Comparison of ENCODE assay signal across 8 cellular contexts in genomic region chr20:53900380-53900999, GRCh38.
DNase-seq lines count a peak whose midpoint lies in the region; ATAC-seq, FAIRE-seq and TF ChIP-seq lines count a peak whose summit lies in the region.

No MANE protein-coding gene starts in this region.

- no peaks in the 10 kb centered on the region for H4K20me1 ChIP-seq in fibroblast of lung (ENCODE audit: control insufficient read depth, extremely low read depth, insufficient read depth, low read length)

- CTCF ChIA-PET in RWPE1 (lab: Yijun Ruan, JAX) = interaction anchor here (0.6 to 1.6 kb wide), 3 partner anchors 22 to 321 kb away, joined by 3 to 5 read pairs (median 4); no protein-coding TSS in a partner anchor

- no peak overlapping the region for H3K4me2 ChIP-seq in fibroblast of lung (ENCODE audit: extremely low read depth, insufficient read depth, low read length)

- H3K4me3 ChIP-seq in fibroblast of lung (replicated peaks in 1 of 4; ENCODE audit: control extremely low read depth in 1 of 4, insufficient read depth in 1 of 4, low read depth in 3 of 4, low read length in 4 of 4) (no peak overlapping the region), rectal smooth muscle tissue (ENCODE audit: low read length) (no peak overlapping the region)

- H3K79me2 ChIP-seq in fibroblast of lung (ENCODE audit: control insufficient read depth, insufficient read depth, low read length) = no peaks in the 10 kb centered on the region

- FAIRE-seq in G401.6 (lab: Jason Lieb, UNC) (peak; percentile 99), GM19239 (lab: Jason Lieb, UNC) (no peak)

- no peak for TF ChIP-seq CTCF in RWPE1 (conservative IDR thresholded peaks at IDR 0.05; ENCODE audit: low read depth)
- no peak for TF ChIP-seq CTCF in fibroblast of lung (conservative IDR thresholded peaks at IDR 0.05 in 1 of 2, IDR thresholded peaks at IDR 0.05 in 1 of 2; ENCODE audit: low read depth in 1 of 2, low read length in 2 of 2)

- H3K27me3 ChIP-seq in fibroblast of lung (ENCODE audit: control insufficient read depth, insufficient read depth, low read length) (no peaks in the 10 kb centered on the region), rectal smooth muscle tissue (ENCODE audit: control insufficient read depth, insufficient read depth, low read length) (no peaks in the 10 kb centered on the region)

- DNase-seq in RWPE1 (ENCODE audit: low spot score) = peak; percentile 78
- peak; percentile 59 to 98 for DNase-seq in fibroblast of lung (ENCODE audit: low read depth in 2 of 2)
- DNase-seq in NCI-H524 (lab: John Stamatoyannopoulos, UW) = no peak
- no peak for DNase-seq in GM19239 (ENCODE audit: insufficient read length, low spot score)
- no peak for DNase-seq in NCI-H1436 treated with DMSO at 0.1 percent for 48 hours (lab: John Stamatoyannopoulos, UW)

- H3K9ac ChIP-seq in fibroblast of lung (ENCODE audit: insufficient read depth, low read length) = no peak overlapping the region
- H3K9ac ChIP-seq in rectal smooth muscle tissue (ENCODE audit: low read length) = no peak overlapping the region

- POLR2A ChIA-PET in RWPE1 (lab: Yijun Ruan, JAX; ENCODE audit: low non-redundant PET) = interaction anchor here (0.6 kb wide), 1 partner anchor 39 kb away, joined by 3 read pairs; no protein-coding TSS in a partner anchor

- H3K36me3 ChIP-seq in fibroblast of lung (ENCODE audit: control insufficient read depth, insufficient read depth, low read length) (no peaks in the 10 kb centered on the region), rectal smooth muscle tissue (ENCODE audit: control insufficient read depth, insufficient read depth, low read length) (no peaks in the 10 kb centered on the region)

- H3K27ac ChIP-seq in RWPE1 (no peak overlapping the region; the same call in 1 of the 2 replicates), fibroblast of lung (ENCODE audit: insufficient read depth, low read length) (peak overlapping the region; percentile 64), rectal smooth muscle tissue (ENCODE audit: low read depth, low read length) (peak overlapping the region; percentile 18)

- no peak overlapping the region for H2AFZ ChIP-seq in fibroblast of lung (ENCODE audit: low read length)

- H3K4me1 ChIP-seq in fibroblast of lung (ENCODE audit: control insufficient read depth, extremely low read depth, insufficient read depth, low read length) (peaks cover 19% of the 10 kb centered on the region), rectal smooth muscle tissue (ENCODE audit: control insufficient read depth, insufficient read depth, low read length) (peaks cover 3% of the 10 kb centered on the region)

- no peaks in the 10 kb centered on the region for H3K9me3 ChIP-seq in fibroblast of lung (ENCODE audit: control insufficient read depth, insufficient read depth, low read depth, low read length)

- ATAC-seq in HG03280 (IDR thresholded peaks at IDR 0.05; ENCODE audit: unreplicated experiment) = no peak

Comparison
In these comparisons a context has a peak if more than half of its experiments do, and no peak if none do; other contexts are left out.
1. DNase-seq: peak in RWPE1 (single experiment) and fibroblast of lung (2 of 2); none in NCI-H524 (0 of 2), GM19239 (single experiment) and NCI-H1436 treated with DMSO at 0.1 percent for 48 hours (single experiment).